In the genomic region with DNA sequence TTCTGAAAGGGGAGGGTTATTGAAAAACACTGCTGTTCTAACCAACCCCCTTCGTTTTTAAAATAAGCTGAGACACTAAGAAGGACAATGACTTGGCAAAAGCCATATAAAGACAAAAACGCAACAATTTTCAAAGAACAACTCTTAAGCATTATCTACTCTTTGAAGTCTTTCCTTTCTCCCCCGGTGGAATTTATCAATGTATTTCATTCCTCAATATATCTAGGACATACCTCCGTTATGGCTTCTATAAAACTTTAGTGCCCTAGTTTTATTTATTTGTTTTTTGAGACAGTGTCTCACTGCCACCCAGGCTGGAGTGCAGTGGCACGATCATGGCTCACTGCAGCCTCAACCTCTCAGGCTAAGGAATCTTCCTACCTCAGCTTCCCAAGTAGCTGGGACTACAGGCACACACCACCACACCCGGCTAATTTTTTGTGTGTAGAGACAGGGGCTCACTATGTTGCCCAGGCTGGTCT, we compare ENCODE assay signal across 10 cellular contexts. TPM values are rescaled to one million over a fixed set of nuclear protein-coding genes. Genes with fewer than 3 reads are reported as not detected.
DNase-seq lines count a peak whose midpoint lies in the region; ATAC-seq and TF ChIP-seq lines count a peak whose summit lies in the region.
"Had no signal": no experiment of that assay in that cellular context is flagged by ENCODE, and none has a peak within 500 bp of the region (broad histone marks: within the 10 kb centered on the region; RNA-seq: fewer than 3 reads in every experiment).

No MANE protein-coding gene starts in this region.

- peaks cover 53% of the 10 kb centered on the region for H3K4me1 Mint-ChIP-seq in activated naive CD4-positive, alpha-beta T cell treated with anti-CD3 and anti-CD28 coated beads for 36 hours (ENCODE audit: low read depth)

- H3K9me3 Mint-ChIP-seq in activated naive CD4-positive, alpha-beta T cell treated with anti-CD3 and anti-CD28 coated beads for 36 hours, result no peaks in the 10 kb centered on the region

- WGBS in psoas muscle, 3 donors, result 70 to 81% (median 75%) methylated on average over 6 of the region's 6 CpGs

- no peaks in the 10 kb centered on the region for H3K27me3 ChIP-seq in OCI-LY1 (ENCODE audit: insufficient read depth, low read length)
- H3K27me3 ChIP-seq in dorsolateral prefrontal cortex, result no peaks in the 10 kb centered on the region
- H3K27me3 ChIP-seq in psoas muscle (ENCODE audit: insufficient read depth in 3 of 3, low read length in 2 of 3), result no peaks in the 10 kb centered on the region

- DNase-seq in activated naive CD4-positive, alpha-beta T cell treated with anti-CD3 and anti-CD28 coated beads for 36 hours, result no peak
- DNase-seq in activated naive CD4-positive, alpha-beta T cell treated with anti-CD3 and anti-CD28 coated beads, Interleukin-2, amount 50 U/mL, for 16 hours, result no peak
- DNase-seq in dorsolateral prefrontal cortex, result no peak
- no peak for DNase-seq in psoas muscle
- DNase-seq: NCI-H2107, SIG-M5 had no signal

- H3K9me2 ChIP-seq in OCI-LY1 (ENCODE audit: low read depth, low read length), result no peaks in the 10 kb centered on the region

- H3K27ac ChIP-seq in OCI-LY1 (ENCODE audit: low read depth, low read length, poor library complexity, severe bottlenecking) (no peak overlapping the region), dorsolateral prefrontal cortex (no peak overlapping the region), psoas muscle (peak overlapping the region; percentile 96)

- no peaks in the 10 kb centered on the region for H3F3A ChIP-seq in OCI-LY1 (ENCODE audit: insufficient read depth, low read length)

- H3K9ac ChIP-seq in OCI-LY1 (ENCODE audit: low read length), result no peak overlapping the region; the same call in 1 of the 2 replicates

- H3K4me3 ChIP-seq in OCI-LY1 (ENCODE audit: low read depth, low read length, poor library complexity, severe bottlenecking) (peak overlapping the region; percentile 35), dorsolateral prefrontal cortex (peak overlapping the region in 39 of 59 donors; percentile 0 to 99 (median 25)), psoas muscle (peak overlapping the region; percentile 77)

- H3K27me3 Mint-ChIP-seq in activated naive CD4-positive, alpha-beta T cell treated with anti-CD3 and anti-CD28 coated beads for 36 hours (ENCODE audit: low read depth), result no peaks in the 10 kb centered on the region

- no peak overlapping the region for H3K27ac Mint-ChIP-seq in activated naive CD4-positive, alpha-beta T cell treated with anti-CD3 and anti-CD28 coated beads for 36 hours

- intact Hi-C loops in activated naive CD4-positive, alpha-beta T cell treated with anti-CD3 and anti-CD28 coated beads for 36 hours (cut with micrococcal nuclease), result loop anchor here (5.0 kb wide), 2 partner anchors 33 to 908 kb away; no protein-coding TSS in a partner anchor
- intact Hi-C loops in dorsolateral prefrontal cortex (cut with DNase I) (loop anchor here in 1 of 2 donors (5.0 kb wide), 2 partner anchors 262 to 822 kb away; partner anchors contain the start of gene COA7), psoas muscle (cut with DNase I) (loop anchor here in 1 of 2 donors (5.0 kb wide), 1 partner anchor 182 kb away; the partner anchor contains the start of genes BTF3L4 and TXNDC12)

- ATAC-seq in psoas muscle, result no peak
- ATAC-seq in GM21447 (IDR thresholded peaks at IDR 0.05; ENCODE audit: unreplicated experiment), result no peak
- no peak for ATAC-seq in GM18858 (IDR thresholded peaks at IDR 0.05; ENCODE audit: unreplicated experiment)
- ATAC-seq in HG03108 (IDR thresholded peaks at IDR 0.05; ENCODE audit: unreplicated experiment), result no peak

- H3K4me1 ChIP-seq in OCI-LY1 (ENCODE audit: insufficient read depth, low read length, severe bottlenecking) (peaks cover 46% of the 10 kb centered on the region), psoas muscle (peaks cover 48% of the 10 kb centered on the region)

- H2AFZ ChIP-seq in OCI-LY1 (ENCODE audit: low read length), result no peak overlapping the region

- no peaks in the 10 kb centered on the region for H3K9me3 ChIP-seq in OCI-LY1 (ENCODE audit: low read length)
- H3K9me3 ChIP-seq in psoas muscle, result no peaks in the 10 kb centered on the region

- H4K20me1 ChIP-seq in OCI-LY1 (ENCODE audit: insufficient read depth, low read length), result no peaks in the 10 kb centered on the region; the same call in 1 of the 2 replicates

- peaks cover 20% of the 10 kb centered on the region for H3K36me3 Mint-ChIP-seq in activated naive CD4-positive, alpha-beta T cell treated with anti-CD3 and anti-CD28 coated beads for 36 hours (ENCODE audit: low read depth)

- peaks cover 27% of the 10 kb centered on the region for H3K36me3 ChIP-seq in OCI-LY1 (ENCODE audit: insufficient read depth, low read length)
- no peaks in the 10 kb centered on the region for H3K36me3 ChIP-seq in psoas muscle (ENCODE audit: insufficient read depth in 1 of 2, low read depth in 1 of 2)

- H3K4me2 ChIP-seq in OCI-LY1 (ENCODE audit: low read length), result peak overlapping the region; percentile 84

- H3K79me2 ChIP-seq in OCI-LY1 (ENCODE audit: insufficient read depth, low read length), result peaks cover 71% of the 10 kb centered on the region

- TF ChIP-seq CTCF in OCI-LY1 (IDR thresholded peaks at IDR 0.05; ENCODE audit: low read length), result no peak
- TF ChIP-seq CTCF in dorsolateral prefrontal cortex (IDR thresholded peaks at IDR 0.05 in 54 of 56, conservative IDR thresholded peaks at IDR 0.05 in 2 of 56; ENCODE audit: low read depth in 1 of 56, partially characterized antibody in 56 of 56), result no peak
- no peak for TF ChIP-seq CTCF in psoas muscle (IDR thresholded peaks at IDR 0.05)

- CTCF ChIA-PET in activated naive CD4-positive, alpha-beta T cell treated with anti-CD3 and anti-CD28 coated beads for 36 hours (lab: Charles Lee), result no interaction called here

- H3K4me3 Mint-ChIP-seq in activated naive CD4-positive, alpha-beta T cell treated with anti-CD3 and anti-CD28 coated beads for 36 hours, result peak overlapping the region; percentile 38

RNA-seq across cellular contexts. Expression of gene NRDC, which starts 3.2 kb away (rescaled TPM):
- 100 to 1,000 TPM; 136 to 145 TPM for total RNA-seq in activated naive CD4-positive, alpha-beta T cell treated with anti-CD3 and anti-CD28 coated beads for 36 hours
- total RNA-seq in dorsolateral prefrontal cortex, result 100 to 1,000 TPM; 108 to 175 (median 151) TPM
- 100 to 1,000 TPM; 232 to 385 (median 288) TPM for total RNA-seq in psoas muscle
- polyA plus RNA-seq in psoas muscle, result 100 to 1,000 TPM; 132 to 346 (median 178) TPM

Comparison
In these comparisons a context has a peak if more than half of its experiments do, and no peak if none do; other contexts are left out.
1. H3K4me3 ChIP-seq: peak in every context shown above with its lines; median percentile 77 in psoas muscle; 35 in OCI-LY1; 25 in dorsolateral prefrontal cortex.